1 cellular context compared by ENCODE assay signal in the genomic region with DNA sequence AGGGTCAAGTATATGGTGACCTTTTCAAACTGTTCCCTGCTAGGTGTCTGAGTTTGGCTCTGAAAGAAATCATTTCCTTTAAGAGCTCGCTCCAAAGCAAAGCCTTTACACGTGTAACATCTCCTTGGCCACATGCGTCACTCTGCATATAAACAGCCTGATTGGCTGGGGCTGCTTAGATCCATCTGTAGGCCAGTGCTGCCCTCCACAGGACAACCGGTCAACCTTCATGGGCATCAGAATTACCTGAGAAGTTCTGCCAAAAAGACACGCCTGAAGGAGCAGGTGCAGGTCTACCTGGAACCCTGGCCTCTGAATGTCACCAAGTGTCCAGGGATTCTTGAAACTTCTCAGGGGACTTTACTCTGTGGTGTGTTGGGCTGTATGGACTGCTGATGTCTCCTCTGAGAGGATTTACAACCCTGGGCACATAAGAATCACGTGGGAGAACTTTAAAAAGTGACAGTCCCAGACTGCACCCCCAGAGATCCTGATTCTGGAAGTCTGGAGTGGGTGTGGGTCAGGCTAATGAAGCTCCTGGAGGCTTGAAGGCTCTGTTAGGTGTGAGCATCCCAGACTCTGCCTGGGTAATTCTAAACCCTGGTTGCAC.
A peak's percentile ranks its signal among the peaks of the same experiment; 100 is the strongest.
TF ChIP-seq lines count a peak whose summit lies in the region.

No MANE protein-coding gene starts in this region.

TF ChIP-seq in H1, 55 proteins besides CTCF, POLR2A, EP300 and RAD21:
- TF ChIP-seq BRCA1 (IDR thresholded peaks at IDR 0.05; ENCODE audit: low read depth, low read length) (no peak), BACH1 (IDR thresholded peaks at IDR 0.05; ENCODE audit: low read length) (no peak), RXRA (IDR thresholded peaks at IDR 0.05; ENCODE audit: insufficient read depth, low read depth, low read length) (no peak), CHD1 (IDR thresholded peaks at IDR 0.05; ENCODE audit: low read depth, low read length) (no peak), SIN3A (conservative IDR thresholded peaks at IDR 0.05 in 1 of 2, IDR thresholded peaks at IDR 0.05 in 1 of 2; ENCODE audit: low read depth in 1 of 2, low read length in 2 of 2) (0 out of 4 replicates have a peak, but pooled peaks of 1 of the 2 experiments have one; percentile 43), CBX8 (IDR thresholded peaks at IDR 0.05; ENCODE audit: borderline replicate concordance, low read depth, low read length) (no peak), EGR1 (IDR thresholded peaks at IDR 0.05; ENCODE audit: borderline replicate concordance, low read depth, low read length) (no peak), CTBP2 (IDR thresholded peaks at IDR 0.05; ENCODE audit: borderline replicate concordance, insufficient read depth, insufficient read length, low read length) (no peak), MAFK (IDR thresholded peaks at IDR 0.05; ENCODE audit: low read depth, low read length) (no peak), RBBP5 (IDR thresholded peaks at IDR 0.05; ENCODE audit: borderline replicate concordance, low read depth, low read length) (no peak), YY1 (IDR thresholded peaks at IDR 0.05; ENCODE audit: low read depth, low read length) (no peak), POU5F1 (IDR thresholded peaks at IDR 0.05; ENCODE audit: low read depth, low read length) (no peak), JUND (IDR thresholded peaks at IDR 0.05; ENCODE audit: low read length) (0 out of 2 replicates have a peak, but pooled peaks have one; percentile 45), POLR2AphosphoS5 (IDR thresholded peaks at IDR 0.05; ENCODE audit: low read depth, low read length) (no peak), RFX5 (IDR thresholded peaks at IDR 0.05; ENCODE audit: borderline replicate concordance, low read depth, low read length) (peak; percentile 68; the same call in 1 of the 2 replicates), SP4 (IDR thresholded peaks at IDR 0.05; ENCODE audit: low read length) (no peak), SP1 (IDR thresholded peaks at IDR 0.05; ENCODE audit: low read depth, low read length) (no peak), CBX5 (IDR thresholded peaks at IDR 0.05; ENCODE audit: low read depth, low read length) (no peak), CEBPB (IDR thresholded peaks at IDR 0.05; ENCODE audit: low read depth, low read length) (no peak), ZNF274 (IDR thresholded peaks at IDR 0.05; ENCODE audit: borderline replicate concordance, extremely low read depth, low read length) (no peak), SIX5 (IDR thresholded peaks at IDR 0.05; ENCODE audit: low read depth, low read length) (no peak), NANOG (IDR thresholded peaks at IDR 0.05; ENCODE audit: insufficient read depth, low read depth, low read length, poor library complexity, severe bottlenecking) (no peak), CHD2 (IDR thresholded peaks at IDR 0.05; ENCODE audit: low read length) (no peak; the same call in 1 of the 2 replicates), TCF12 (IDR thresholded peaks at IDR 0.05; ENCODE audit: low read depth, low read length) (no peak), HDAC2 (IDR thresholded peaks at IDR 0.05; ENCODE audit: borderline replicate concordance in 1 of 2, low read depth in 2 of 2, low read length in 2 of 2) (no peak), SRF (IDR thresholded peaks at IDR 0.05; ENCODE audit: low read depth, low read length) (no peak)
- TF ChIP-seq, protein P1, sequence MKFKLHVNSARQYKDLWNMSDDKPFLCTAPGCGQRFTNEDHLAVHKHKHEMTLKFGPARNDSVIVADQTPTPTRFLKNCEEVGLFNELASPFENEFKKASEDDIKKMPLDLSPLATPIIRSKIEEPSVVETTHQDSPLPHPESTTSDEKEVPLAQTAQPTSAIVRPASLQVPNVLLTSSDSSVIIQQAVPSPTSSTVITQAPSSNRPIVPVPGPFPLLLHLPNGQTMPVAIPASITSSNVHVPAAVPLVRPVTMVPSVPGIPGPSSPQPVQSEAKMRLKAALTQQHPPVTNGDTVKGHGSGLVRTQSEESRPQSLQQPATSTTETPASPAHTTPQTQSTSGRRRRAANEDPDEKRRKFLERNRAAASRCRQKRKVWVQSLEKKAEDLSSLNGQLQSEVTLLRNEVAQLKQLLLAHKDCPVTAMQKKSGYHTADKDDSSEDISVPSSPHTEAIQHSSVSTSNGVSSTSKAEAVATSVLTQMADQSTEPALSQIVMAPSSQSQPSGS (IDR thresholded peaks at IDR 0.05; ENCODE audit: low read length): no peak
- TF ChIP-seq, protein P2, sequence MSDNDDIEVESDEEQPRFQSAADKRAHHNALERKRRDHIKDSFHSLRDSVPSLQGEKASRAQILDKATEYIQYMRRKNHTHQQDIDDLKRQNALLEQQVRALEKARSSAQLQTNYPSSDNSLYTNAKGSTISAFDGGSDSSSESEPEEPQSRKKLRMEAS (IDR thresholded peaks at IDR 0.05): peak; percentile 88
- TF ChIP-seq, protein P3, sequence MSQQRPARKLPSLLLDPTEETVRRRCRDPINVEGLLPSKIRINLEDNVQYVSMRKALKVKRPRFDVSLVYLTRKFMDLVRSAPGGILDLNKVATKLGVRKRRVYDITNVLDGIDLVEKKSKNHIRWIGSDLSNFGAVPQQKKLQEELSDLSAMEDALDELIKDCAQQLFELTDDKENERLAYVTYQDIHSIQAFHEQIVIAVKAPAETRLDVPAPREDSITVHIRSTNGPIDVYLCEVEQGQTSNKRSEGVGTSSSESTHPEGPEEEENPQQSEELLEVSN (IDR thresholded peaks at IDR 0.05): peak; percentile 67
